In genomic region chr6:90586675-90587638, GRCh38 we compare ENCODE assay signal across 1 cellular context.
A peak's percentile ranks its signal among the peaks of the same experiment; 100 is the strongest.
TF ChIP-seq lines count a peak whose summit lies in the region.

TSS of gene MAP3K7 (minus strand) at chr6:90587072. CDS start at chr6:90586883, 189 bp downstream.

TF ChIP-seq in HepG2, 621 proteins besides CTCF, POLR2A, EP300 and RAD21 (continued from another document and continues in another):
- TF ChIP-seq PRDM15 (CRISPR knock-in tag; IDR thresholded peaks at IDR 0.05) (no peak), GABPB1 (CRISPR knock-in tag; IDR thresholded peaks at IDR 0.05) (peak; percentile 96), ZNF740 (CRISPR knock-in tag; IDR thresholded peaks at IDR 0.05) (no peak), THAP7 (CRISPR knock-in tag; IDR thresholded peaks at IDR 0.05) (0 out of 2 replicates have a peak, but pooled peaks have one; percentile 30), ZSCAN12 (CRISPR knock-in tag; IDR thresholded peaks at IDR 0.05) (no peak), ZNF615 (CRISPR knock-in tag; IDR thresholded peaks at IDR 0.05; ENCODE audit: borderline replicate concordance) (no peak), ZNF780A (CRISPR knock-in tag; IDR thresholded peaks at IDR 0.05) (no peak), ZNF83 (CRISPR knock-in tag; IDR thresholded peaks at IDR 0.05; ENCODE audit: borderline replicate concordance) (no peak), CREM (IDR thresholded peaks at IDR 0.05) (peak; percentile 100), CREM (CRISPR knock-in tag; IDR thresholded peaks at IDR 0.05) (peak; percentile 93), NBN (conservative IDR thresholded peaks at IDR 0.05) (no peak), FOXK2 (IDR thresholded peaks at IDR 0.05) (peak; percentile 19; the same call in 1 of the 2 replicates), TFDP2 (CRISPR knock-in tag; IDR thresholded peaks at IDR 0.05) (peak; percentile 99), MLXIP (CRISPR knock-in tag; IDR thresholded peaks at IDR 0.05; ENCODE audit: borderline replicate concordance) (no peak), ZNF674 (CRISPR knock-in tag; IDR thresholded peaks at IDR 0.05; ENCODE audit: low read depth) (no peak), ZNF619 (CRISPR knock-in tag; IDR thresholded peaks at IDR 0.05) (0 out of 2 replicates have a peak, but pooled peaks have one; percentile 47), KDM6A (CRISPR knock-in tag; IDR thresholded peaks at IDR 0.05; ENCODE audit: low read depth) (no peak), PITX1 (CRISPR knock-in tag; IDR thresholded peaks at IDR 0.05) (no peak), MAZ (IDR thresholded peaks at IDR 0.05; ENCODE audit: borderline replicate concordance, low read depth, low read length) (peak; percentile 53; the same call in 1 of the 2 replicates), MAZ (CRISPR knock-in tag; IDR thresholded peaks at IDR 0.05; ENCODE audit: low read depth) (peak; percentile 56), E2F5 (CRISPR knock-in tag; conservative IDR thresholded peaks at IDR 0.05) (peak; percentile 97), PAX8 (CRISPR knock-in tag; IDR thresholded peaks at IDR 0.05; ENCODE audit: borderline replicate concordance) (no peak), SNAPC2 (CRISPR knock-in tag; IDR thresholded peaks at IDR 0.05) (no peak), TARDBP (CRISPR knock-in tag; IDR thresholded peaks at IDR 0.05) (peak; percentile 72; the same call in 1 of the 2 replicates), HNF1A (IDR thresholded peaks at IDR 0.05; ENCODE audit: low read depth) (no peak), HNF1A (CRISPR knock-in tag; IDR thresholded peaks at IDR 0.05; ENCODE audit: borderline replicate concordance) (no peak; the same call in 1 of the 2 replicates), ZNF281 (CRISPR knock-in tag; IDR thresholded peaks at IDR 0.05; ENCODE audit: borderline replicate concordance) (peak; percentile 26; the same call in 1 of the 2 replicates), IRX3 (CRISPR knock-in tag; IDR thresholded peaks at IDR 0.05; ENCODE audit: borderline replicate concordance, low read depth) (no peak), KDM2A (CRISPR knock-in tag; IDR thresholded peaks at IDR 0.05; ENCODE audit: borderline replicate concordance, low read depth) (no peak; the same call in 1 of the 2 replicates), ZBTB42 (CRISPR knock-in tag; IDR thresholded peaks at IDR 0.05) (no peak), ZNF124 (CRISPR knock-in tag; IDR thresholded peaks at IDR 0.05) (no peak), TERF1 (CRISPR knock-in tag; IDR thresholded peaks at IDR 0.05) (no peak), PPARG (CRISPR knock-in tag; conservative IDR thresholded peaks at IDR 0.05) (no peak), EZH2 (conservative IDR thresholded peaks at IDR 0.05; ENCODE audit: low read depth, low read length) (no peak), MATR3 (CRISPR knock-in tag; IDR thresholded peaks at IDR 0.05) (no peak), TFE3 (CRISPR knock-in tag; IDR thresholded peaks at IDR 0.05) (no peak), DPF2 (CRISPR knock-in tag; IDR thresholded peaks at IDR 0.05; ENCODE audit: borderline replicate concordance, low read depth) (no peak), HNF4G (IDR thresholded peaks at IDR 0.05; ENCODE audit: borderline replicate concordance, low read depth, low read length) (no peak), HNF4G (CRISPR knock-in tag; IDR thresholded peaks at IDR 0.05; ENCODE audit: borderline replicate concordance, low read depth) (no peak), POLR2AphosphoS5 (IDR thresholded peaks at IDR 0.05; ENCODE audit: low read depth, low read length) (peak; percentile 67; the same call in 1 of the 2 replicates)
